Comparison of ENCODE assay signal across 15 cellular contexts in the genomic region with DNA sequence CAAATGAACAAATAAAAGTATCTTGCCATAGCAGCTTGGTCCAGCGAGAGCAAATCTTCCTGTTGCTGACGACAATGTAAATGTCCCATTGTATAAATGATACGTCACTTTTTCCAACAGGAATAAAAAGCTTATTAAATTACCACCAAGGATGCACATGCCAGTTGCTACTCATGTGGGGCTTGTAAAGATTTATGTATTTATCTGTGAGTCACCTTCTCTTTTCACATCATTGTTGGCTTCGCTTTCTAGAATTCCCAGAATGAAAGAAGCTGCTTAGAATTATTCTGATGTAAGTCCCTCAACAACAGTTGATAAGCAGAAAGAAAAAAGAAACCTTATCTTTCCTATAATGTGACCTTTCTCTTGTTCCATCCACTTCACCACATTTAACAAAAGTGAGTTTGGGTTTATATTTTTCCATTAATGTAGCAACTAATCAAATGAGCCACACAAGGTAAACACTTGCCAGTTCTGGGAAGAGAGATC. TPM values are rescaled to one million over a fixed set of nuclear protein-coding genes. Genes with fewer than 3 reads are reported as not detected.
A peak's percentile ranks its signal among the peaks of the same experiment; 100 is the strongest.
DNase-seq lines count a peak whose midpoint lies in the region; TF ChIP-seq lines count a peak whose summit lies in the region.
"Had no signal": no experiment of that assay in that cellular context is flagged by ENCODE, and none has a peak within 500 bp of the region (broad histone marks: within the 10 kb centered on the region; RNA-seq: fewer than 3 reads in every experiment).

No MANE protein-coding gene starts in this region.

- CTCF ChIA-PET in activated naive CD4-positive, alpha-beta T cell treated with anti-CD3 and anti-CD28 coated beads, Interleukin-2, amount 10 ng/mL, durations not matched to agents 7 days and 5 days (lab: Charles Lee): interaction anchor here (2.5 kb wide), 1 partner anchor 27 kb away, joined by 11 read pairs; no protein-coding TSS in a partner anchor

- H3K36me3 Mint-ChIP-seq in T-helper 1 cell treated with Interleukin-12 subunit alpha and Interleukin-12 subunit beta and Interleukin-4 antibody, amounts not matched to agents 30 μg/mL and 1 μg/mL, for 36 hours (ENCODE audit: low read depth): peaks cover 11% of the 10 kb centered on the region
- no peaks in the 10 kb centered on the region for H3K36me3 Mint-ChIP-seq in activated naive CD4-positive, alpha-beta T cell treated with anti-CD3 and anti-CD28 coated beads, Interleukin-2, amount 10 ng/mL, durations not matched to agents 7 days and 5 days

- no peaks in the 10 kb centered on the region for H3K9me3 Mint-ChIP-seq in T-helper 1 cell treated with Interleukin-12 subunit alpha and Interleukin-12 subunit beta and Interleukin-4 antibody, amounts not matched to agents 30 μg/mL and 1 μg/mL, for 36 hours
- no peaks in the 10 kb centered on the region for H3K9me3 Mint-ChIP-seq in activated naive CD4-positive, alpha-beta T cell treated with anti-CD3 and anti-CD28 coated beads, Interleukin-2, amount 10 ng/mL, durations not matched to agents 7 days and 5 days

- TF ChIP-seq CTCF in LNCaP clone FGC (IDR thresholded peaks at IDR 0.05; ENCODE audit: control insufficient read depth, extremely low read depth, insufficient read depth) (no peak), fibroblast of the aortic adventitia (IDR thresholded peaks at IDR 0.05; ENCODE audit: insufficient read depth, low read length) (no peak)

- peak; percentile 80 for DNase-seq in DMS153 treated with DMSO at 0.1 percent for 48 hours (lab: John Stamatoyannopoulos, UW; ENCODE audit: unreplicated experiment)
- peak; percentile 69 for DNase-seq in LNCaP clone FGC (ENCODE audit: low read depth)
- peak; percentile 37 for DNase-seq in fibroblast of the aortic adventitia (ENCODE audit: low read depth)
- no peak for DNase-seq in NCI-H187 treated with DMSO at 0.1 percent for 48 hours (lab: John Stamatoyannopoulos, UW)
- DNase-seq in cerebellar nuclear complex (lab: John Stamatoyannopoulos, UW): no peak
- no peak for DNase-seq in stimulated activated CD4-positive, alpha-beta T cell treated with anti-CD3 and anti-CD28 coated beads, Interleukin-4, amount 100 ng/mL, for 24 hours
- no peak for DNase-seq in activated naive CD4-positive, alpha-beta T cell treated with anti-CD3 and anti-CD28 coated beads, Interleukin-2, amount 10 ng/mL, durations not matched to agents 7 days and 5 days
- DNase-seq: amniotic stem cell, Calu3, erythroblast, NCI-H2081, SHP77 treated with DMSO at 0.1 percent for 48 hours, sigmoid colon, uterus had no signal

- H3K27ac Mint-ChIP-seq in T-helper 1 cell treated with Interleukin-12 subunit alpha and Interleukin-12 subunit beta and Interleukin-4 antibody, amounts not matched to agents 30 μg/mL and 1 μg/mL, for 36 hours: peak overlapping the region; percentile 43
- H3K27ac Mint-ChIP-seq in activated naive CD4-positive, alpha-beta T cell treated with anti-CD3 and anti-CD28 coated beads, Interleukin-2, amount 10 ng/mL, durations not matched to agents 7 days and 5 days: no peak overlapping the region

- H3K4me3 Mint-ChIP-seq in T-helper 1 cell treated with Interleukin-12 subunit alpha and Interleukin-12 subunit beta and Interleukin-4 antibody, amounts not matched to agents 30 μg/mL and 1 μg/mL, for 36 hours: no peak overlapping the region
- no peak overlapping the region for H3K4me3 Mint-ChIP-seq in activated naive CD4-positive, alpha-beta T cell treated with anti-CD3 and anti-CD28 coated beads, Interleukin-2, amount 10 ng/mL, durations not matched to agents 7 days and 5 days

- no peak overlapping the region for H3K4me3 ChIP-seq in LNCaP clone FGC (ENCODE audit: low read depth, low read length)
- H3K4me3 ChIP-seq in fibroblast of the aortic adventitia (ENCODE audit: low read depth, low read length): no peak overlapping the region
- H3K4me3 ChIP-seq: sigmoid colon, uterus had no signal

- H3K4me1 Mint-ChIP-seq in T-helper 1 cell treated with Interleukin-12 subunit alpha and Interleukin-12 subunit beta and Interleukin-4 antibody, amounts not matched to agents 30 μg/mL and 1 μg/mL, for 36 hours (ENCODE audit: low read depth): peaks cover 15% of the 10 kb centered on the region
- peaks cover 10% of the 10 kb centered on the region for H3K4me1 Mint-ChIP-seq in activated naive CD4-positive, alpha-beta T cell treated with anti-CD3 and anti-CD28 coated beads, Interleukin-2, amount 10 ng/mL, durations not matched to agents 7 days and 5 days

- no peaks in the 10 kb centered on the region for H3K27me3 Mint-ChIP-seq in T-helper 1 cell treated with Interleukin-12 subunit alpha and Interleukin-12 subunit beta and Interleukin-4 antibody, amounts not matched to agents 30 μg/mL and 1 μg/mL, for 36 hours (ENCODE audit: low read depth)
- H3K27me3 Mint-ChIP-seq in activated naive CD4-positive, alpha-beta T cell treated with anti-CD3 and anti-CD28 coated beads, Interleukin-2, amount 10 ng/mL, durations not matched to agents 7 days and 5 days: no peaks in the 10 kb centered on the region

RNA-seq across cellular contexts. Expression of gene DNAJC12, which starts 22.4 kb away (rescaled TPM):
- total RNA-seq in fibroblast of the aortic adventitia (ENCODE audit: low replicate concordance): 1.1 and 14.9 TPM in 2 replicates

Comparison
In these comparisons a context has a peak if more than half of its experiments do, and no peak if none do; other contexts are left out.
1. DNase-seq: peak in DMS153 treated with DMSO at 0.1 percent for 48 hours (single experiment), LNCaP clone FGC (single experiment) and fibroblast of the aortic adventitia (single experiment); none in NCI-H187 treated with DMSO at 0.1 percent for 48 hours (single experiment), cerebellar nuclear complex (0 of 2), stimulated activated CD4-positive, alpha-beta T cell treated with anti-CD3 and anti-CD28 coated beads, Interleukin-4, amount 100 ng/mL, for 24 hours (single experiment) and activated naive CD4-positive, alpha-beta T cell treated with anti-CD3 and anti-CD28 coated beads, Interleukin-2, amount 10 ng/mL, durations not matched to agents 7 days and 5 days (single experiment).